ENCODE assay signal across 2 cellular contexts in genomic region chr18:66638856-66639621, GRCh38.
TF ChIP-seq lines count a peak whose summit lies in the region.

No MANE protein-coding gene starts in this region.

TF ChIP-seq in endothelial cell of umbilical vein, 7 proteins besides CTCF, POLR2A, EP300 and RAD21 (continued from another document):
- no peak for TF ChIP-seq GATA2 (IDR thresholded peaks at IDR 0.05; ENCODE audit: insufficient read depth, insufficient read length, low read depth, low read length)

TF ChIP-seq in SK-N-SH treated with all-trans-retinoic acid at 6 μM for 48 hours, 23 proteins besides CTCF, POLR2A, EP300 and RAD21 (continued from another document):
- no peak for TF ChIP-seq ZFP30 (CRISPR knock-in tag; IDR thresholded peaks at IDR 0.05)
- no peak for TF ChIP-seq ZNF8 (CRISPR knock-in tag; IDR thresholded peaks at IDR 0.05)
- TF ChIP-seq ISL1 (CRISPR knock-in tag; IDR thresholded peaks at IDR 0.05), result no peak
- no peak for TF ChIP-seq ZNF565 (CRISPR knock-in tag; conservative IDR thresholded peaks at IDR 0.05; ENCODE audit: low read depth)
- TF ChIP-seq CSRNP3 (CRISPR knock-in tag; IDR thresholded peaks at IDR 0.05), result no peak
- no peak for TF ChIP-seq PATZ1 (CRISPR knock-in tag; IDR thresholded peaks at IDR 0.05; ENCODE audit: borderline replicate concordance)
- TF ChIP-seq RARB (CRISPR knock-in tag; IDR thresholded peaks at IDR 0.05), result no peak
- TF ChIP-seq TSHZ2 (CRISPR knock-in tag; IDR thresholded peaks at IDR 0.05), result no peak
- TF ChIP-seq CSDC2 (CRISPR knock-in tag; IDR thresholded peaks at IDR 0.05), result no peak
- no peak for TF ChIP-seq ZNF70 (CRISPR knock-in tag; IDR thresholded peaks at IDR 0.05)
